ENCODE assay signal across 8 cellular contexts in the genomic region with DNA sequence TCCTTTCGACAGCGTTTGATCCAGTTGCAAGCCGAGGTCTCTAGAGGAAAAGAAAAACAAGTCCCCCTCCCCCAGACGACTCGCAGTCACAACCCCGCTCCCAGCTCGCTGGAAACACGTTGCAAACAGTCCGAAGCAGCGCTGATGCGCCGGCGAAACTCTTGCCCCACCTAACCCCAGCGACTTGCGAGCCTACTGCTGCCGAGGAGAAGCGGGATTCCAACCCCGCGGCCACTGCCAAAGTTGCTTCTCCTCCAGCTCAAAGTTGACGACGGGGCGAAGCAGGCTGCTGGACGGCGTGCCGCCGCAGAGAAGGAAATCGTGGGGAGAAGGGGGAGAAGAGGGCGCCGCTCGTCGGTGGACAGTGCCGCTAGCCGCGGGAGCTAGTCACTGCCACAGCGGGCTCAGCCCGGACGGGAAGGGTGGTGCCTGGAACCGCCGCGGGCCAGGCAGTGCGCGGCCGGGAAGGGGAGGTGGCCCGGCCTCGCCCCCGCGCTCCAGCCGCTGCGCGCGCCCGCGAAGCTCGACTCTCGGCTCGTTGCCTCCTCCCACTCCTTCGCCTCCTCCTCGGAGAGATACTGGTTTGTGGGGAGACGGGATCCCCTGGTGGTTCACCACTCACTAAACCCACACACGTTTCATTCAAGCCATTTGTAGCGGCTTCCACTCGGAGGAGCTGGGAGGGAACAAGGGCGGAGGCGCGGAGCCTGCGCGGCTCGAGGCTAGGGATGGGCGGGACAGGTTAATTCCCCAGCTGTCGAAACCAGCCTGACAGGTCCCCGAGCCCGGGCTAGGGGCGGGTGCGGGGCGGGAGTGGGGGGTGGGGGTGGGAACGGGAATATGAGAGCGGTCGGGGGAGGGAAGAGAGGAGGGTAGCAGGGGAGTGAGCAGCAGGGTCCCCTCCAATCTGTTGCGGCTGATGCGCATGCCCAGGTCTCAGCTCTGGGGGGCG. TPM values are rescaled to one million over a fixed set of nuclear protein-coding genes. Genes with fewer than 3 reads are reported as not detected.
DNase-seq lines count a peak whose midpoint lies in the region; ATAC-seq and TF ChIP-seq lines count a peak whose summit lies in the region.

A gene with protein sequence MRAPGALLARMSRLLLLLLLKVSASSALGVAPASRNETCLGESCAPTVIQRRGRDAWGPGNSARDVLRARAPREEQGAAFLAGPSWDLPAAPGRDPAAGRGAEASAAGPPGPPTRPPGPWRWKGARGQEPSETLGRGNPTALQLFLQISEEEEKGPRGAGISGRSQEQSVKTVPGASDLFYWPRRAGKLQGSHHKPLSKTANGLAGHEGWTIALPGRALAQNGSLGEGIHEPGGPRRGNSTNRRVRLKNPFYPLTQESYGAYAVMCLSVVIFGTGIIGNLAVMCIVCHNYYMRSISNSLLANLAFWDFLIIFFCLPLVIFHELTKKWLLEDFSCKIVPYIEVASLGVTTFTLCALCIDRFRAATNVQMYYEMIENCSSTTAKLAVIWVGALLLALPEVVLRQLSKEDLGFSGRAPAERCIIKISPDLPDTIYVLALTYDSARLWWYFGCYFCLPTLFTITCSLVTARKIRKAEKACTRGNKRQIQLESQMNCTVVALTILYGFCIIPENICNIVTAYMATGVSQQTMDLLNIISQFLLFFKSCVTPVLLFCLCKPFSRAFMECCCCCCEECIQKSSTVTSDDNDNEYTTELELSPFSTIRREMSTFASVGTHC (minus strand): TSS at position 392 of the 952 bp plus-strand sequence. CDS start 816 bp downstream, outside the sequence.

- peak within 1 kb of the TSS; percentile 59 for H3K4me3 ChIP-seq in brain microvascular endothelial cell (ENCODE audit: low read depth, low read length)
- H3K4me3 ChIP-seq in iPS-11a (ENCODE audit: low read depth, low read length), result peak within 1 kb of the TSS; percentile 71
- peak within 1 kb of the TSS; percentile 74 for H3K4me3 ChIP-seq in retinal pigment epithelial cell (ENCODE audit: low read length)

- CTCF ChIA-PET in RWPE1 (lab: Yijun Ruan, JAX), result interaction anchor here (0.5 to 1.1 kb wide), 9 partner anchors 20 to 610 kb away, joined by 3 to 4 read pairs (median 3); no protein-coding TSS in a partner anchor

- in situ Hi-C loops in brain microvascular endothelial cell (cut with HindIII; ENCODE audit: low pct_ligation_motif_present, low sequenced_read_pairs), result no loop called here

- peak; percentile 63 for ATAC-seq in GM21381 (IDR thresholded peaks at IDR 0.05; ENCODE audit: unreplicated experiment)

- no peaks in the 10 kb centered on the region for H3K36me3 ChIP-seq in brain microvascular endothelial cell (replicated peaks)

- TF ChIP-seq CTCF in RWPE1 (conservative IDR thresholded peaks at IDR 0.05; ENCODE audit: low read depth), result peak; percentile 20; the same call in 1 of the 2 replicates
- TF ChIP-seq CTCF in brain microvascular endothelial cell (IDR thresholded peaks at IDR 0.05; ENCODE audit: low read depth, low read length, missing control alignments), result peak; percentile 36
- no peak for TF ChIP-seq CTCF in retinal pigment epithelial cell (conservative IDR thresholded peaks at IDR 0.05; ENCODE audit: low read depth, low read length)

- POLR2A ChIA-PET in RWPE1 (lab: Yijun Ruan, JAX; ENCODE audit: low non-redundant PET), result no interaction called here

- DNase-seq in DMS53 treated with DMSO at 0.1 percent for 48 hours (lab: John Stamatoyannopoulos, UW; ENCODE audit: unreplicated experiment) (peak; percentile 94), HT-29 (ENCODE audit: low spot score) (peak; percentile 92), RWPE1 (ENCODE audit: low spot score) (peak; percentile 75), brain microvascular endothelial cell (peak; percentile 45), retinal pigment epithelial cell (ENCODE audit: low read depth) (no peak), NOMO-1 treated with DMSO at 0.1 percent for 48 hours (lab: John Stamatoyannopoulos, UW; ENCODE audit: unreplicated experiment) (no peak)

- H3K27ac ChIP-seq in RWPE1, result peak within 1 kb of the TSS; percentile 42; the same call in 1 of the 2 replicates
- no peak within 1 kb of the TSS for H3K27ac ChIP-seq in brain microvascular endothelial cell

- peaks cover 15% of the 10 kb centered on the region for H3K27me3 ChIP-seq in brain microvascular endothelial cell (replicated peaks)

RNA-seq across cellular contexts. Expression of the gene that starts here (rescaled TPM):
- 8.8 and 9.7 TPM in 2 replicates for total RNA-seq in HT-29 (2014; rRNA removed; shearing (Covaris generic))

Comparison
In these comparisons a context has a peak if more than half of its experiments do, and no peak if none do; other contexts are left out.
1. DNase-seq: peak in DMS53 treated with DMSO at 0.1 percent for 48 hours (single experiment), HT-29 (single experiment), RWPE1 (single experiment) and brain microvascular endothelial cell (single experiment); none in retinal pigment epithelial cell (single experiment) and NOMO-1 treated with DMSO at 0.1 percent for 48 hours (single experiment).
2. Peak in every context shown above with its lines, with median percentiles within 50 percentile points of each other: H3K4me3 ChIP-seq.